In genomic region chr6:169989594-169989993, GRCh38 we compare ENCODE assay signal across 24 cellular contexts.
DNase-seq lines count a peak whose midpoint lies in the region; ATAC-seq and TF ChIP-seq lines count a peak whose summit lies in the region.
"Had no signal": no experiment of that assay in that cellular context is flagged by ENCODE, and none has a peak within 500 bp of the region (broad histone marks: within the 10 kb centered on the region; RNA-seq: fewer than 3 reads in every experiment).

No MANE protein-coding gene starts in this region.

- H3K4me1 ChIP-seq in osteoblast (ENCODE audit: insufficient read depth, low read length) = no peaks in the 10 kb centered on the region
- H3K4me1 ChIP-seq: colonic mucosa, psoas muscle had no signal

- H3K27ac Mint-ChIP-seq in activated naive CD4-positive, alpha-beta T cell treated with anti-CD3 and anti-CD28 coated beads, Interleukin-2, amount 50 U/mL, for 72 hours = peak overlapping the region; percentile 0
- peak overlapping the region; percentile 78 for H3K27ac Mint-ChIP-seq in activated naive CD8-positive, alpha-beta T cell
- H3K27ac Mint-ChIP-seq: mesothelial cell of epicardium had no signal

- H3K9me3 Mint-ChIP-seq in activated naive CD4-positive, alpha-beta T cell treated with anti-CD3 and anti-CD28 coated beads, Interleukin-2, amount 50 U/mL, for 72 hours = no peaks in the 10 kb centered on the region
- H3K9me3 Mint-ChIP-seq in activated naive CD8-positive, alpha-beta T cell (ENCODE audit: low read depth) = no peaks in the 10 kb centered on the region
- H3K9me3 Mint-ChIP-seq: mesothelial cell of epicardium, neural crest cell had no signal

- H3K36me3 ChIP-seq in osteoblast (ENCODE audit: insufficient read depth, low read length) = no peaks in the 10 kb centered on the region
- H3K36me3 ChIP-seq: brain microvascular endothelial cell, colonic mucosa, upper lobe of left lung had no signal

- no peaks in the 10 kb centered on the region for H3K36me3 Mint-ChIP-seq in activated naive CD4-positive, alpha-beta T cell treated with anti-CD3 and anti-CD28 coated beads, Interleukin-2, amount 50 U/mL, for 72 hours
- H3K36me3 Mint-ChIP-seq in activated naive CD8-positive, alpha-beta T cell = no peaks in the 10 kb centered on the region
- H3K36me3 Mint-ChIP-seq: mesothelial cell of epicardium had no signal

- no peak overlapping the region for H3K27ac ChIP-seq in osteoblast (ENCODE audit: low read depth, low read length)
- H3K27ac ChIP-seq: brain microvascular endothelial cell, colonic mucosa, psoas muscle, SK-N-MC had no signal

- no peak for DNase-seq in activated naive CD4-positive, alpha-beta T cell treated with anti-CD3 and anti-CD28 coated beads, Interleukin-2, amount 50 U/mL, for 72 hours (ENCODE audit: low spot score in 2 of 2)
- DNase-seq in activated naive CD4-positive, alpha-beta T cell treated with anti-CD3 and anti-CD28 coated beads, Interleukin-2, amount 50 U/mL, for 16 hours = no peak
- DNase-seq in osteoblast (ENCODE audit: insufficient read length, low spot score, missing footprints) (peak; percentile 75), foreskin melanocyte (no peak), EL (no peak)
- DNase-seq: activated CD4-positive, CD25-positive, alpha-beta regulatory T cell treated with anti-CD3 and anti-CD28 coated beads, Interleukin-2, amount 50 U/mL, for 72 hours; brain microvascular endothelial cell; colonic mucosa; COR-L47; DND-41; NCI-H1105; NCI-H2107; NCI-H510A; psoas muscle; small intestine; T1000 had no signal

- H3K79me2 ChIP-seq in osteoblast (ENCODE audit: insufficient read depth, low read length) = no peaks in the 10 kb centered on the region

- no peaks in the 10 kb centered on the region for H3K27me3 Mint-ChIP-seq in activated naive CD8-positive, alpha-beta T cell

- peak overlapping the region; percentile 71 for H3K4me3 Mint-ChIP-seq in activated naive CD8-positive, alpha-beta T cell
- H3K4me3 Mint-ChIP-seq: mesothelial cell of epicardium, neural crest cell had no signal

- no peak overlapping the region for H3K4me2 ChIP-seq in osteoblast (ENCODE audit: insufficient read depth, low read length)

- H3K9me3 ChIP-seq in osteoblast (ENCODE audit: low read depth, low read length) = peaks cover 4% of the 10 kb centered on the region
- H3K9me3 ChIP-seq: colonic mucosa, psoas muscle, upper lobe of left lung had no signal

- H4K20me1 ChIP-seq in osteoblast (ENCODE audit: insufficient read depth, low read length) = no peaks in the 10 kb centered on the region

- peaks cover 22% of the 10 kb centered on the region for H3K4me1 Mint-ChIP-seq in activated naive CD8-positive, alpha-beta T cell (ENCODE audit: low read depth)
- H3K4me1 Mint-ChIP-seq: mesothelial cell of epicardium had no signal

- H3K27me3 ChIP-seq in osteoblast (ENCODE audit: insufficient read depth, low read length) = no peaks in the 10 kb centered on the region
- H3K27me3 ChIP-seq: brain microvascular endothelial cell, colonic mucosa had no signal

- no peak for TF ChIP-seq CTCF in osteoblast (IDR thresholded peaks at IDR 0.05; ENCODE audit: extremely low read depth, low read depth, low read length)

- ATAC-seq in activated naive CD4-positive, alpha-beta T cell treated with anti-CD3 and anti-CD28 coated beads, Interleukin-2, amount 50 U/mL, for 72 hours = no peak
- peak; percentile 9 for ATAC-seq in GM19438 (IDR thresholded peaks at IDR 0.05; ENCODE audit: low read depth, unreplicated experiment)
- no peak for ATAC-seq in GM19023 (IDR thresholded peaks at IDR 0.05; ENCODE audit: unreplicated experiment)
- ATAC-seq: HCT116 had no signal

- no peak overlapping the region for H3K4me3 ChIP-seq in osteoblast (ENCODE audit: insufficient read depth, low read length)
- H3K4me3 ChIP-seq: colonic mucosa, psoas muscle, SK-N-MC, upper lobe of left lung had no signal

- no peak overlapping the region for H2AFZ ChIP-seq in osteoblast (ENCODE audit: low read length)
